25 cellular contexts compared by ENCODE assay signal in genomic region chr3:63295806-63296205, GRCh38. TPM values are rescaled to one million over a fixed set of nuclear protein-coding genes. Genes with fewer than 3 reads are reported as not detected.
"Had no signal": no experiment of that assay in that cellular context is flagged by ENCODE, and none has a peak within 500 bp of the region (broad histone marks: within the 10 kb centered on the region; RNA-seq: fewer than 3 reads in every experiment).

No MANE protein-coding gene starts in this region.

- H3K4me1 Mint-ChIP-seq: natural killer cell, neural crest cell had no signal

- H3K27ac ChIP-seq: coronary artery, upper lobe of left lung, uterus had no signal

- H3K4me1 ChIP-seq: upper lobe of left lung, uterus had no signal

- H3K4me3 ChIP-seq: coronary artery, upper lobe of left lung, uterus had no signal

- ATAC-seq: left colon, natural killer cell, right cardiac atrium had no signal

- H3K27ac Mint-ChIP-seq: endodermal cell, natural killer cell had no signal

- DNase-seq: effector CD4-positive, alpha-beta T cell; endodermal cell; foreskin melanocyte; head of caudate nucleus; hippocampal formation; left colon; mammary epithelial cell; natural killer cell; right cardiac atrium; small intestine; stimulated activated CD4-positive, alpha-beta T cell treated with anti-CD3 and anti-CD28 coated beads, Interleukin-12 subunit alpha, Interleukin-12 subunit beta, amount 100 ng/mL, for 4 hours; stimulated activated naive CD4-positive, alpha-beta T cell; upper lobe of left lung; uterus had no signal

- H3K36me3 ChIP-seq: upper lobe of left lung, uterus had no signal

- H3K27me3 ChIP-seq: upper lobe of left lung, uterus had no signal

- H3K9me3 ChIP-seq: upper lobe of left lung, uterus had no signal

- H3K36me3 Mint-ChIP-seq: natural killer cell had no signal

- H3K4me3 Mint-ChIP-seq: endodermal cell, natural killer cell, neural crest cell had no signal

RNA-seq across cellular contexts. Expression of gene SYNPR, which starts 17.7 kb away (rescaled TPM):
- total RNA-seq: dermis microvascular lymphatic vessel endothelial cell, endodermal cell, endothelial cell of umbilical vein, kidney epithelial cell, liver, mammary epithelial cell, mucosa of gallbladder, myocyte, natural killer cell, neural crest cell, osteocyte, posterior vena cava, upper lobe of left lung had no signal
- polyA plus RNA-seq: endothelial cell of umbilical vein, esophagus, liver, mammary epithelial cell had no signal
